Comparison of ENCODE assay signal across 20 cellular contexts in the genomic region with DNA sequence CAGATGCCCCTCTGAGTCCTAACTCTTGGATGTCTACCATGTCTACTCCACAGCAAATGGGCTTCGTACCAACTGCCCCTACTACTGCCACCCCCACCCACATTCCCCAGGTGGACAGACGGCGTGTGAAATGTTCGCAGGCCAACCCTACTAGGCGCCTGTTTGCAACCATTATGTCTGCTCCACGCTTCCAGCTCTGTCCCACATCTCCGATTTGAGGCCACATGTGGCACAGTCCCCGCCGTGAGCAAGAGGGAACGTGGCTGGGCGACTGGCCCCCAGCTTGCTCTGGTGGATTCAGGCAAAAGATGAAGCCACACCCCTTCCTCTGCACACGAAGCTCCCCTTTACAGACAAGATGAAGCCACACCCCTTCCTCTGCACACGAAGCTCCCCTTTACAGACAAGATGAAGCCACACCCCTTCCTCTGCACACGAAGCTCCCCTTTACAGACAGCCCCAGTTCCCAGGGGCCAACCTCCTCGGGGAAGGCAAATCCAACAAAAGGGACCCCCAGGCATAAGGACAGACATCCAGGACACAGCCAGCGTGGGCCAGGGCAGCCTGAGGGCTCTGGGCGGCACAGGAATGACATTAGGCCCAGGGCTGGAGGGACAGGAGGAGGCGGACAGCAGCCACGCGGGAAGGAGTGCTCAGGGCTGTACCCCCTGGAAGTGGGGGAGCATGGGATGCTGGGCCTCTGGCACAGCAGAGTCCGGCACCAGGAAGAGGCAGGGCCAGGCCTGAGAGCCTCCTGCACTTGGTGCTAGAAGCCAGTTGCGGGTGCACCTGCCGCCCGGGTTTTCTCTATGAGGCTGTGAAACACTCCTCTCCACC.
"Had no signal": no experiment of that assay in that cellular context is flagged by ENCODE, and none has a peak within 500 bp of the region (broad histone marks: within the 10 kb centered on the region; RNA-seq: fewer than 3 reads in every experiment).

No MANE protein-coding gene starts in this region.

- H3K4me3 ChIP-seq: testis had no signal

- H3K27ac ChIP-seq: testis, WERI-Rb-1 had no signal

- ATAC-seq: activated CD8-positive, alpha-beta T cell treated with anti-CD3 and anti-CD28 coated beads, Interleukin-2, amount 10 ng/mL, durations not matched to agents 7 days and 5 days; left ventricle myocardium superior; sciatic nerve had no signal

- DNase-seq: activated CD4-positive, alpha-beta T cell treated with anti-CD3 and anti-CD28 coated beads for 1 hour; activated CD4-positive, alpha-beta T cell treated with anti-CD3 and anti-CD28 coated beads, Interleukin-2, amount 50 U/mL, for 1 hour; activated CD8-positive, alpha-beta T cell treated with anti-CD3 and anti-CD28 coated beads, Interleukin-2, amount 10 ng/mL, durations not matched to agents 7 days and 5 days; activated gamma-delta T cell treated with Interleukin-2 at 50 U/mL for 16 hours; anterior cingulate cortex; caudate nucleus; effector CD4-positive, alpha-beta T cell; erythroblast; foreskin fibroblast; immature natural killer cell; left ventricle myocardium superior; small intestine; stimulated activated CD4-positive, alpha-beta T cell treated with anti-CD3 and anti-CD28 coated beads, Interleukin-15, amount 100 ng/mL, for 24 hours; stimulated activated naive CD4-positive, alpha-beta T cell; T-helper 1 cell; testis; trophoblast cell; WERI-Rb-1 had no signal

- FAIRE-seq: small intestine, TTC549 had no signal

- H3K4me1 ChIP-seq: testis had no signal

- H3K27me3 ChIP-seq: testis had no signal

- H3K36me3 ChIP-seq: WERI-Rb-1 had no signal

- H3K9me3 ChIP-seq: testis had no signal
